ENCODE assay signal across 7 cellular contexts in genomic region chr13:19863323-19864017, GRCh38.
DNase-seq lines count a peak whose midpoint lies in the region; ATAC-seq, FAIRE-seq and TF ChIP-seq lines count a peak whose summit lies in the region.

TSS of gene ZMYM5 (minus strand) at chr13:19863649. CDS start at chr13:19852180, 11,469 bp downstream.

- peak; percentile 86 for ATAC-seq in HG02981 (IDR thresholded peaks at IDR 0.05; ENCODE audit: unreplicated experiment)

- H3K4me3 ChIP-seq in astrocyte of the spinal cord (ENCODE audit: low read depth, low read length) = peak within 1 kb of the TSS; percentile 77
- H3K4me3 ChIP-seq in retinal pigment epithelial cell (ENCODE audit: low read length) = peak within 1 kb of the TSS; percentile 85

- DNase-seq in GM18507 (ENCODE audit: extremely low spot score, insufficient read length, low read depth) (peak; percentile 93), NCI-H2081 (lab: John Stamatoyannopoulos, UW) (peak; percentile 97), T1000 (lab: John Stamatoyannopoulos, UW) (peak; percentile 98), astrocyte of the spinal cord (ENCODE audit: low read depth, low spot score) (peak; percentile 100), hippocampal formation (lab: John Stamatoyannopoulos, UW) (peak; percentile 99), retinal pigment epithelial cell (ENCODE audit: low read depth) (peak; percentile 98)

- peak; percentile 98 for FAIRE-seq in GM18507 (lab: Jason Lieb, UNC)

- in situ Hi-C loops in astrocyte of the spinal cord (cut with HindIII; ENCODE audit: low sequenced_read_pairs) = no loop called here

- TF ChIP-seq CTCF in astrocyte of the spinal cord (IDR thresholded peaks at IDR 0.05; ENCODE audit: low read depth, low read length) (no peak), retinal pigment epithelial cell (conservative IDR thresholded peaks at IDR 0.05; ENCODE audit: low read depth, low read length) (no peak)

Comparison
In these comparisons a context has a peak if more than half of its experiments do, and no peak if none do; other contexts are left out.
1. Peak in every context shown above with its lines: DNase-seq, ATAC-seq and H3K4me3 ChIP-seq.